ENCODE assay signal across 1 cellular context in the genomic region with DNA sequence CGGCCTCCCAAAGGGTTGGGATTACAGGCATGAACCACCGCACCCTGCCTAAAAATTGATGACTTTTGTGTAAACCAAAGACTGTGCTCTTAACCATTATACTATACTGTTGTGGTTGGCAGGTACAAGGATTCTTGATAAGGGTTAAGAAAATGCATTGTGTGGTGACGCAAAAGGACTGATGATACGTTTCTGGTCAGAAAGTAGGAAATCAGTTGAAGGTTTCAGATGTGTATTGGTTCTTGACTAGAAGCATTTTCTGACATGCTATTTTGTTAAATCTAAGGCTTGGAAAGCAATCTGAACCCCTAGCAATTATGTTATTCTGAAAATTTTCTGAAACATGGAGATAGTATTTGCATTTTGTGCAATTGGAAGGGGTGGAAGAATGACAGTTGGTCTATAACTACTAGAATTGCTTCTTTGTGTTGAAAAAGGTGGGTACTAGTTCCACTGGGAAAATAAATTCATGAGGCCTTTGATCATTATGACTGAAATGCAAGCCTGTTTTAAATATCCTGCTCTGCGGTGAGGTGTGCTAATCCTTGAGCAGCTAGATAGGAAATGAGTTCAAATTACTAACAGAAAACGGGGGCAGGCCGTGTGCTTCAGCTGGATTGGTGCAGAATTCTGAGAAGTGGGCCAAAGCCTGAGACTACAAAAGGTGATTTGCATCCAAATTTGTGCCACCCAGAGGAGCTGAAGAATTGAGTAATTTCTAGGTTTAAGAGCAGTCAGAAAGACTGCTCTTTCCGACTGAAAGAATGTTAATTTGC.
TF ChIP-seq lines count a peak whose summit lies in the region.

No MANE protein-coding gene starts in this region.

TF ChIP-seq in HEK293, 187 proteins besides CTCF, POLR2A, EP300 and RAD21 (continued from another document):
- TF ChIP-seq, protein P1, sequence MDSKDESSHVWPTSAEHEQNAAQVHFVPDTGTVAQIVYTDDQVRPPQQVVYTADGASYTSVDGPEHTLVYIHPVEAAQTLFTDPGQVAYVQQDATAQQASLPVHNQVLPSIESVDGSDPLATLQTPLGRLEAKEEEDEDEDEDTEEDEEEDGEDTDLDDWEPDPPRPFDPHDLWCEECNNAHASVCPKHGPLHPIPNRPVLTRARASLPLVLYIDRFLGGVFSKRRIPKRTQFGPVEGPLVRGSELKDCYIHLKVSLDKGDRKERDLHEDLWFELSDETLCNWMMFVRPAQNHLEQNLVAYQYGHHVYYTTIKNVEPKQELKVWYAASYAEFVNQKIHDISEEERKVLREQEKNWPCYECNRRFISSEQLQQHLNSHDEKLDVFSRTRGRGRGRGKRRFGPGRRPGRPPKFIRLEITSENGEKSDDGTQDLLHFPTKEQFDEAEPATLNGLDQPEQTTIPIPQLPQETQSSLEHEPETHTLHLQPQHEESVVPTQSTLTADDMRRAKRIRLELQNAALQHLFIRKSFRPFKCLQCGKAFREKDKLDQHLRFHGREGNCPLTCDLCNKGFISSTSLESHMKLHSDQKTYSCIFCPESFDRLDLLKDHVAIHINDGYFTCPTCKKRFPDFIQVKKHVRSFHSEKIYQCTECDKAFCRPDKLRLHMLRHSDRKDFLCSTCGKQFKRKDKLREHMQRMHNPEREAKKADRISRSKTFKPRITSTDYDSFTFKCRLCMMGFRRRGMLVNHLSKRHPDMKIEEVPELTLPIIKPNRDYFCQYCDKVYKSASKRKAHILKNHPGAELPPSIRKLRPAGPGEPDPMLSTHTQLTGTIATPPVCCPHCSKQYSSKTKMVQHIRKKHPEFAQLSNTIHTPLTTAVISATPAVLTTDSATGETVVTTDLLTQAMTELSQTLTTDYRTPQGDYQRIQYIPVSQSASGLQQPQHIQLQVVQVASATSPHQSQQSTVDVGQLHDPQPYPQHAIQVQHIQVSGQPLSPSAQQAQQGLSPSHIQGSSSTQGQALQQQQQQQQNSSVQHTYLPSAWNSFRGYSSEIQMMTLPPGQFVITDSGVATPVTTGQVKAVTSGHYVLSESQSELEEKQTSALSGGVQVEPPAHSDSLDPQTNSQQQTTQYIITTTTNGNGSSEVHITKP (tag by site-specific recombination; IDR thresholded peaks at IDR 0.05), result no peak
- TF ChIP-seq GLIS2 (tag by site-specific recombination; IDR thresholded peaks at IDR 0.05), result no peak
